In genomic region chr4:121597346-121597934, GRCh38 we compare ENCODE assay signal across 10 cellular contexts.
A peak's percentile ranks its signal among the peaks of the same experiment; 100 is the strongest.
DNase-seq lines count a peak whose midpoint lies in the region; ATAC-seq and FAIRE-seq lines count a peak whose summit lies in the region.
"Had no signal": no experiment of that assay in that cellular context is flagged by ENCODE, and none has a peak within 500 bp of the region (broad histone marks: within the 10 kb centered on the region; RNA-seq: fewer than 3 reads in every experiment).

No MANE protein-coding gene starts in this region.

- peak; percentile 43 for FAIRE-seq in RCC 7860 (lab: Jason Lieb, UNC)

- H3K4me1 Mint-ChIP-seq in activated T-cell treated with anti-CD3 and anti-CD28 coated beads, Interleukin-2, amount 50 U/mL, for 24 hours (ENCODE audit: low read depth): peaks cover 4% of the 10 kb centered on the region

- no peak overlapping the region for H3K4me3 Mint-ChIP-seq in activated T-cell treated with anti-CD3 and anti-CD28 coated beads, Interleukin-2, amount 50 U/mL, for 24 hours
- H3K4me3 Mint-ChIP-seq: effector memory CD8-positive, alpha-beta T cell had no signal

- no peaks in the 10 kb centered on the region for H3K9me3 Mint-ChIP-seq in activated T-cell treated with anti-CD3 and anti-CD28 coated beads, Interleukin-2, amount 50 U/mL, for 24 hours
- H3K9me3 Mint-ChIP-seq: effector memory CD8-positive, alpha-beta T cell had no signal

- peaks cover 19% of the 10 kb centered on the region for H3K27me3 Mint-ChIP-seq in activated T-cell treated with anti-CD3 and anti-CD28 coated beads, Interleukin-2, amount 50 U/mL, for 24 hours

- peak; percentile 97 for ATAC-seq in HG02610 (IDR thresholded peaks at IDR 0.05; ENCODE audit: unreplicated experiment)
- no peak for ATAC-seq in HG03097 (IDR thresholded peaks at IDR 0.05; ENCODE audit: low FRiP score, unreplicated experiment)
- ATAC-seq: effector memory CD8-positive, alpha-beta T cell; Panc1 had no signal

- H3K27ac Mint-ChIP-seq in activated T-cell treated with anti-CD3 and anti-CD28 coated beads, Interleukin-2, amount 50 U/mL, for 24 hours: no peak overlapping the region
- H3K27ac Mint-ChIP-seq: effector memory CD8-positive, alpha-beta T cell had no signal

- no peaks in the 10 kb centered on the region for H3K36me3 Mint-ChIP-seq in activated T-cell treated with anti-CD3 and anti-CD28 coated beads, Interleukin-2, amount 50 U/mL, for 24 hours (ENCODE audit: low read depth)

- DNase-seq in activated T-cell treated with anti-CD3 and anti-CD28 coated beads, Interleukin-2, amount 50 U/mL, for 48 hours: peak; percentile 24 to 36
- DNase-seq in activated T-cell treated with anti-CD3 and anti-CD28 coated beads, Interleukin-2, amount 50 U/mL, for 24 hours: no peak
- peak; percentile 90 for DNase-seq in RCC 7860 (ENCODE audit: low spot score)
- peak; percentile 90 for DNase-seq in renal cortical epithelial cell (ENCODE audit: low read depth)
- no peak for DNase-seq in occipital lobe (lab: John Stamatoyannopoulos, UW)
- DNase-seq in NCI-H1048 (lab: John Stamatoyannopoulos, UW): no peak
- DNase-seq: effector memory CD8-positive, alpha-beta T cell had no signal

Comparison
In these comparisons a context has a peak if more than half of its experiments do, and no peak if none do; other contexts are left out.
1. DNase-seq: peak in activated T-cell treated with anti-CD3 and anti-CD28 coated beads, Interleukin-2, amount 50 U/mL, for 48 hours (2 of 2), RCC 7860 (single experiment) and renal cortical epithelial cell (single experiment); none in activated T-cell treated with anti-CD3 and anti-CD28 coated beads, Interleukin-2, amount 50 U/mL, for 24 hours (single experiment), occipital lobe (single experiment) and NCI-H1048 (single experiment).